Comparison of ENCODE assay signal across 26 cellular contexts in genomic region chr2:80231421-80231820, GRCh38.
"Had no signal": no experiment of that assay in that cellular context is flagged by ENCODE, and none has a peak within 500 bp of the region (broad histone marks: within the 10 kb centered on the region; RNA-seq: fewer than 3 reads in every experiment).

No MANE protein-coding gene starts in this region.

- H3K36me3 ChIP-seq: esophagus squamous epithelium, heart right ventricle, lower lobe of right lung, ovary, sigmoid colon, stomach, thyroid gland, vagina had no signal

- DNase-seq: effector memory CD8-positive, alpha-beta T cell; erythroblast; esophagus squamous epithelium; foreskin melanocyte; glutamatergic neuron; heart right ventricle; hippocampal formation; left ventricle myocardium superior; lower lobe of right lung; natural killer cell; occipital lobe; ovary; posterior cingulate gyrus; psoas muscle; right cardiac atrium; sigmoid colon; stimulated activated CD4-positive, alpha-beta T cell treated with anti-CD3 and anti-CD28 coated beads, Interleukin-2, amount 100 ng/mL, for 24 hours; stimulated activated CD4-positive, alpha-beta T cell treated with anti-CD3 and anti-CD28 coated beads, Interleukin-4, amount 100 ng/mL, for 24 hours; stimulated activated naive CD4-positive, alpha-beta T cell treated with Interleukin-2 at 50 U/mL for 16 hours; stomach; thyroid gland; trophoblast cell had no signal

- H3K4me3 ChIP-seq: esophagus squamous epithelium, heart right ventricle, lower lobe of right lung, ovary, psoas muscle, sigmoid colon, stomach, thyroid gland, vagina had no signal

- H3K27ac ChIP-seq: esophagus squamous epithelium, heart right ventricle, lower lobe of right lung, ovary, psoas muscle, sigmoid colon, stomach, thyroid gland, vagina had no signal

- FAIRE-seq: endometrium, keratinocyte had no signal

- ATAC-seq: effector memory CD8-positive, alpha-beta T cell; heart right ventricle; left ventricle myocardium superior; lower lobe of right lung; natural killer cell; psoas muscle; right cardiac atrium; stimulated activated effector memory CD8-positive, alpha-beta T cell treated with anti-CD3 and anti-CD28 coated beads, Interleukin-12 subunit alpha, Interleukin-12 subunit beta, amount 100 ng/mL, for 72 hours had no signal

- H3K4me1 ChIP-seq: esophagus squamous epithelium, heart right ventricle, lower lobe of right lung, psoas muscle, sigmoid colon, stomach, vagina had no signal

- H3K27me3 ChIP-seq: esophagus squamous epithelium, heart right ventricle, ovary, sigmoid colon, stomach, thyroid gland, vagina had no signal

- H3K9me3 ChIP-seq: esophagus squamous epithelium, heart right ventricle, lower lobe of right lung, ovary, psoas muscle, sigmoid colon, stomach, thyroid gland, vagina had no signal
